In genomic region chr1:44037154-44037553, GRCh38 we compare ENCODE assay signal across 1 cellular context.
TF ChIP-seq lines count a peak whose summit lies in the region.

No MANE protein-coding gene starts in this region.

TF ChIP-seq in HCT116, 20 proteins besides CTCF, POLR2A, EP300 and RAD21:
- no peak for TF ChIP-seq CEBPB (IDR thresholded peaks at IDR 0.05; ENCODE audit: low read depth)
- TF ChIP-seq CBX3 (IDR thresholded peaks at IDR 0.05; ENCODE audit: low read depth), result no peak
- TF ChIP-seq EZH2 (IDR thresholded peaks at IDR 0.05), result no peak
- TF ChIP-seq YY1 (IDR thresholded peaks at IDR 0.05; ENCODE audit: extremely low read depth, insufficient replicate concordance, low read depth, low read length), result no peak
- no peak for TF ChIP-seq POLR2AphosphoS5 (IDR thresholded peaks at IDR 0.05; ENCODE audit: low read depth, low read length)
- no peak for TF ChIP-seq ZNF274 (IDR thresholded peaks at IDR 0.05; ENCODE audit: low read depth, low read length)
- no peak for TF ChIP-seq REST (IDR thresholded peaks at IDR 0.05; ENCODE audit: low read depth)
- TF ChIP-seq EGR1 (IDR thresholded peaks at IDR 0.05; ENCODE audit: low read depth), result no peak
- no peak for TF ChIP-seq SP1 (IDR thresholded peaks at IDR 0.05; ENCODE audit: low read depth)
- TF ChIP-seq SIN3A (IDR thresholded peaks at IDR 0.05; ENCODE audit: low read depth), result no peak
